1 cellular context compared by ENCODE assay signal in the genomic region with DNA sequence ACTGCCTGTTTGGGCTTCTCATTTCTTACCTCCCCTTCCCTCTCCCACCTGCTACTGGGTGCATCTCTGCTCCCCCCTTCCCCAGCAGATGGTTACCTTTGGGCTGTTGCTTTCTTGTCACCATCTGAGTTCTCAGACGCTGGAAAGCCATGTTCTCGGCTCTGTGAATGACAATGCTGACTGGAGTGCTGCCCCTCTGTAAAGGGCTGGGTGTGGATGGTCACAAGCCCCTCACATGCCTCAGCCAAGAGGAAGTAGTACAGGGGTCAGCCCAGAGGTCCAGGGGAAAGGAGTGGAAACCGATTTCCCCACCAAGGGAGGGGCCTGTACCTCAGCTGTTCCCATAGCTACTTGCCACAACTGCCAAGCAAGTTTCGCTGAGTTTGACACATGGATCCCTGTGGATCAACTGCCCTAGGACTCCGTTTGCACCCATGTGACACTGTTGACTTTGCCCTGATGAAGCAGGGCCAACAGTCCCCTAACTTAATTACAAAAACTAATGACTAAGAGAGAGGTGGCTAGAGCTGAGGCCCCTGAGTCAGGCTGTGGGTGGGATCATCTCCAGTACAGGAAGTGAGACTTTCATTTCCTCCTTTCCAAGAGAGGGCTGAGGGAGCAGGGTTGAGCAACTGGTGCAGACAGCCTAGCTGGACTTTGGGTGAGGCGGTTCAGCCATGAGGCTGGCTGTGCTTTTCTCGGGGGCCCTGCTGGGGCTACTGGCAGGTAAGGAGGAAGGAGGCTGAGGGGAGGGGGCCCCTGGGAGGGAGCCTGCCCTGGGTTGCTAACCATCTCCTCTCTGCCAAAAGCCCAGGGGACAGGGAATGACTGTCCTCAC.
TF ChIP-seq lines count a peak whose summit lies in the region.

A gene with protein sequence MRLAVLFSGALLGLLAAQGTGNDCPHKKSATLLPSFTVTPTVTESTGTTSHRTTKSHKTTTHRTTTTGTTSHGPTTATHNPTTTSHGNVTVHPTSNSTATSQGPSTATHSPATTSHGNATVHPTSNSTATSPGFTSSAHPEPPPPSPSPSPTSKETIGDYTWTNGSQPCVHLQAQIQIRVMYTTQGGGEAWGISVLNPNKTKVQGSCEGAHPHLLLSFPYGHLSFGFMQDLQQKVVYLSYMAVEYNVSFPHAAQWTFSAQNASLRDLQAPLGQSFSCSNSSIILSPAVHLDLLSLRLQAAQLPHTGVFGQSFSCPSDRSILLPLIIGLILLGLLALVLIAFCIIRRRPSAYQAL (plus strand): TSS at position 638 of the 838 bp plus-strand sequence. CDS start 40 bp downstream, at position 678.

TF ChIP-seq in HepG2, 621 proteins besides CTCF, POLR2A, EP300 and RAD21 (continued from another document and continues in another):
- TF ChIP-seq, protein P1, sequence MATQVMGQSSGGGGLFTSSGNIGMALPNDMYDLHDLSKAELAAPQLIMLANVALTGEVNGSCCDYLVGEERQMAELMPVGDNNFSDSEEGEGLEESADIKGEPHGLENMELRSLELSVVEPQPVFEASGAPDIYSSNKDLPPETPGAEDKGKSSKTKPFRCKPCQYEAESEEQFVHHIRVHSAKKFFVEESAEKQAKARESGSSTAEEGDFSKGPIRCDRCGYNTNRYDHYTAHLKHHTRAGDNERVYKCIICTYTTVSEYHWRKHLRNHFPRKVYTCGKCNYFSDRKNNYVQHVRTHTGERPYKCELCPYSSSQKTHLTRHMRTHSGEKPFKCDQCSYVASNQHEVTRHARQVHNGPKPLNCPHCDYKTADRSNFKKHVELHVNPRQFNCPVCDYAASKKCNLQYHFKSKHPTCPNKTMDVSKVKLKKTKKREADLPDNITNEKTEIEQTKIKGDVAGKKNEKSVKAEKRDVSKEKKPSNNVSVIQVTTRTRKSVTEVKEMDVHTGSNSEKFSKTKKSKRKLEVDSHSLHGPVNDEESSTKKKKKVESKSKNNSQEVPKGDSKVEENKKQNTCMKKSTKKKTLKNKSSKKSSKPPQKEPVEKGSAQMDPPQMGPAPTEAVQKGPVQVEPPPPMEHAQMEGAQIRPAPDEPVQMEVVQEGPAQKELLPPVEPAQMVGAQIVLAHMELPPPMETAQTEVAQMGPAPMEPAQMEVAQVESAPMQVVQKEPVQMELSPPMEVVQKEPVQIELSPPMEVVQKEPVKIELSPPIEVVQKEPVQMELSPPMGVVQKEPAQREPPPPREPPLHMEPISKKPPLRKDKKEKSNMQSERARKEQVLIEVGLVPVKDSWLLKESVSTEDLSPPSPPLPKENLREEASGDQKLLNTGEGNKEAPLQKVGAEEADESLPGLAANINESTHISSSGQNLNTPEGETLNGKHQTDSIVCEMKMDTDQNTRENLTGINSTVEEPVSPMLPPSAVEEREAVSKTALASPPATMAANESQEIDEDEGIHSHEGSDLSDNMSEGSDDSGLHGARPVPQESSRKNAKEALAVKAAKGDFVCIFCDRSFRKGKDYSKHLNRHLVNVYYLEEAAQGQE (IDR thresholded peaks at IDR 0.05; ENCODE audit: borderline replicate concordance in 1 of 2, low read depth in 1 of 2, low read length in 2 of 2) = peak in 1 of 2 experiments; percentile 5; a peak in 1 of 4 replicates
- TF ChIP-seq, protein P2, sequence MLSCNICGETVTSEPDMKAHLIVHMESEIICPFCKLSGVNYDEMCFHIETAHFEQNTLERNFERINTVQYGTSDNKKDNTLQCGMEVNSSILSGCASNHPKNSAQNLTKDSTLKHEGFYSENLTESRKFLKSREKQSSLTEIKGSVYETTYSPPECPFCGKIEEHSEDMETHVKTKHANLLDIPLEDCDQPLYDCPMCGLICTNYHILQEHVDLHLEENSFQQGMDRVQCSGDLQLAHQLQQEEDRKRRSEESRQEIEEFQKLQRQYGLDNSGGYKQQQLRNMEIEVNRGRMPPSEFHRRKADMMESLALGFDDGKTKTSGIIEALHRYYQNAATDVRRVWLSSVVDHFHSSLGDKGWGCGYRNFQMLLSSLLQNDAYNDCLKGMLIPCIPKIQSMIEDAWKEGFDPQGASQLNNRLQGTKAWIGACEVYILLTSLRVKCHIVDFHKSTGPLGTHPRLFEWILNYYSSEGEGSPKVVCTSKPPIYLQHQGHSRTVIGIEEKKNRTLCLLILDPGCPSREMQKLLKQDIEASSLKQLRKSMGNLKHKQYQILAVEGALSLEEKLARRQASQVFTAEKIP (CRISPR knock-in tag; IDR thresholded peaks at IDR 0.05; ENCODE audit: borderline replicate concordance) = no peak
- TF ChIP-seq ZNF878 (CRISPR knock-in tag; IDR thresholded peaks at IDR 0.05) = peak; percentile 88; the same call in 1 of the 2 replicates
- peak; percentile 98 for TF ChIP-seq MXI1 (IDR thresholded peaks at IDR 0.05; ENCODE audit: borderline replicate concordance, low read depth, low read length)
- TF ChIP-seq NPAS2 (CRISPR knock-in tag; IDR thresholded peaks at IDR 0.05; ENCODE audit: borderline replicate concordance) = no peak
- no peak for TF ChIP-seq MATR3 (CRISPR knock-in tag; IDR thresholded peaks at IDR 0.05)
- TF ChIP-seq ZNF468 (CRISPR knock-in tag; IDR thresholded peaks at IDR 0.05) = no peak
- TF ChIP-seq ZNF589 (CRISPR knock-in tag; conservative IDR thresholded peaks at IDR 0.05) = peak; percentile 86; the same call in 1 of the 2 replicates
- TF ChIP-seq, protein P3, sequence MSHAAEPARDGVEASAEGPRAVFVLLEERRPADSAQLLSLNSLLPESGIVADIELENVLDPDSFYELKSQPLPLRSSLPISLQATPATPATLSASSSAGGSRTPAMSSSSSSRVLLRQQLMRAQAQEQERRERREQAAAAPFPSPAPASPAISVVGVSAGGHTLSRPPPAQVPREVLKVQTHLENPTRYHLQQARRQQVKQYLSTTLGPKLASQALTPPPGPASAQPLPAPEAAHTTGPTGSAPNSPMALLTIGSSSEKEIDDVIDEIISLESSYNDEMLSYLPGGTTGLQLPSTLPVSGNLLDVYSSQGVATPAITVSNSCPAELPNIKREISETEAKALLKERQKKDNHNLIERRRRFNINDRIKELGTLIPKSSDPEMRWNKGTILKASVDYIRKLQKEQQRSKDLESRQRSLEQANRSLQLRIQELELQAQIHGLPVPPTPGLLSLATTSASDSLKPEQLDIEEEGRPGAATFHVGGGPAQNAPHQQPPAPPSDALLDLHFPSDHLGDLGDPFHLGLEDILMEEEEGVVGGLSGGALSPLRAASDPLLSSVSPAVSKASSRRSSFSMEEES (CRISPR knock-in tag; IDR thresholded peaks at IDR 0.05) = peak; percentile 90
- peak; percentile 67 for TF ChIP-seq REPIN1 (CRISPR knock-in tag; IDR thresholded peaks at IDR 0.05; ENCODE audit: borderline replicate concordance, low read depth)
- TF ChIP-seq, protein P4, sequence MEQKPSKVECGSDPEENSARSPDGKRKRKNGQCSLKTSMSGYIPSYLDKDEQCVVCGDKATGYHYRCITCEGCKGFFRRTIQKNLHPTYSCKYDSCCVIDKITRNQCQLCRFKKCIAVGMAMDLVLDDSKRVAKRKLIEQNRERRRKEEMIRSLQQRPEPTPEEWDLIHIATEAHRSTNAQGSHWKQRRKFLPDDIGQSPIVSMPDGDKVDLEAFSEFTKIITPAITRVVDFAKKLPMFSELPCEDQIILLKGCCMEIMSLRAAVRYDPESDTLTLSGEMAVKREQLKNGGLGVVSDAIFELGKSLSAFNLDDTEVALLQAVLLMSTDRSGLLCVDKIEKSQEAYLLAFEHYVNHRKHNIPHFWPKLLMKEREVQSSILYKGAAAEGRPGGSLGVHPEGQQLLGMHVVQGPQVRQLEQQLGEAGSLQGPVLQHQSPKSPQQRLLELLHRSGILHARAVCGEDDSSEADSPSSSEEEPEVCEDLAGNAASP (CRISPR knock-in tag; IDR thresholded peaks at IDR 0.05; ENCODE audit: borderline replicate concordance) = no peak
- TF ChIP-seq, protein P5, sequence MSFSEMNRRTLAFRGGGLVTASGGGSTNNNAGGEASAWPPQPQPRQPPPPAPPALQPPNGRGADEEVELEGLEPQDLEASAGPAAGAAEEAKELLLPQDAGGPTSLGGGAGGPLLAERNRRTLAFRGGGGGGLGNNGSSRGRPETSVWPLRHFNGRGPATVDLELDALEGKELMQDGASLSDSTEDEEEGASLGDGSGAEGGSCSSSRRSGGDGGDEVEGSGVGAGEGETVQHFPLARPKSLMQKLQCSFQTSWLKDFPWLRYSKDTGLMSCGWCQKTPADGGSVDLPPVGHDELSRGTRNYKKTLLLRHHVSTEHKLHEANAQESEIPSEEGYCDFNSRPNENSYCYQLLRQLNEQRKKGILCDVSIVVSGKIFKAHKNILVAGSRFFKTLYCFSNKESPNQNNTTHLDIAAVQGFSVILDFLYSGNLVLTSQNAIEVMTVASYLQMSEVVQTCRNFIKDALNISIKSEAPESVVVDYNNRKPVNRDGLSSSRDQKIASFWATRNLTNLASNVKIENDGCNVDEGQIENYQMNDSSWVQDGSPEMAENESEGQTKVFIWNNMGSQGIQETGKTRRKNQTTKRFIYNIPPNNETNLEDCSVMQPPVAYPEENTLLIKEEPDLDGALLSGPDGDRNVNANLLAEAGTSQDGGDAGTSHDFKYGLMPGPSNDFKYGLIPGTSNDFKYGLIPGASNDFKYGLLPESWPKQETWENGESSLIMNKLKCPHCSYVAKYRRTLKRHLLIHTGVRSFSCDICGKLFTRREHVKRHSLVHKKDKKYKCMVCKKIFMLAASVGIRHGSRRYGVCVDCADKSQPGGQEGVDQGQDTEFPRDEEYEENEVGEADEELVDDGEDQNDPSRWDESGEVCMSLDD (CRISPR knock-in tag; IDR thresholded peaks at IDR 0.05; ENCODE audit: borderline replicate concordance) = peak; percentile 29; the same call in 1 of the 2 replicates
- TF ChIP-seq HNRNPH1 (optimal IDR thresholded peaks at IDR 0.05; ENCODE audit: low read depth, low read length) = peak; percentile 71
- TF ChIP-seq ZNF883 (CRISPR knock-in tag; IDR thresholded peaks at IDR 0.05; ENCODE audit: not compliant biosample characterization) = peak; percentile 76
- TF ChIP-seq LCORL (IDR thresholded peaks at IDR 0.05) = no peak
- TF ChIP-seq LCORL (CRISPR knock-in tag; IDR thresholded peaks at IDR 0.05) = no peak; the same call in 1 of the 2 replicates
- TF ChIP-seq ZNF614 (CRISPR knock-in tag; IDR thresholded peaks at IDR 0.05; ENCODE audit: borderline replicate concordance) = peak; percentile 77
- TF ChIP-seq ZNF501 (CRISPR knock-in tag; IDR thresholded peaks at IDR 0.05) = peak; percentile 61
- TF ChIP-seq SALL1 (CRISPR knock-in tag; IDR thresholded peaks at IDR 0.05) = peak; percentile 79
- TF ChIP-seq, protein P6, sequence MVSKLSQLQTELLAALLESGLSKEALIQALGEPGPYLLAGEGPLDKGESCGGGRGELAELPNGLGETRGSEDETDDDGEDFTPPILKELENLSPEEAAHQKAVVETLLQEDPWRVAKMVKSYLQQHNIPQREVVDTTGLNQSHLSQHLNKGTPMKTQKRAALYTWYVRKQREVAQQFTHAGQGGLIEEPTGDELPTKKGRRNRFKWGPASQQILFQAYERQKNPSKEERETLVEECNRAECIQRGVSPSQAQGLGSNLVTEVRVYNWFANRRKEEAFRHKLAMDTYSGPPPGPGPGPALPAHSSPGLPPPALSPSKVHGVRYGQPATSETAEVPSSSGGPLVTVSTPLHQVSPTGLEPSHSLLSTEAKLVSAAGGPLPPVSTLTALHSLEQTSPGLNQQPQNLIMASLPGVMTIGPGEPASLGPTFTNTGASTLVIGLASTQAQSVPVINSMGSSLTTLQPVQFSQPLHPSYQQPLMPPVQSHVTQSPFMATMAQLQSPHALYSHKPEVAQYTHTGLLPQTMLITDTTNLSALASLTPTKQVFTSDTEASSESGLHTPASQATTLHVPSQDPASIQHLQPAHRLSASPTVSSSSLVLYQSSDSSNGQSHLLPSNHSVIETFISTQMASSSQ (IDR thresholded peaks at IDR 0.05; ENCODE audit: low read depth) = no peak; the same call in 1 of the 2 replicates
- TF ChIP-seq, protein P6 (CRISPR knock-in tag; IDR thresholded peaks at IDR 0.05; ENCODE audit: borderline replicate concordance) = peak; percentile 28; the same call in 1 of the 2 replicates
- TF ChIP-seq JUNB (CRISPR knock-in tag; IDR thresholded peaks at IDR 0.05; ENCODE audit: borderline replicate concordance) = peak; percentile 46; the same call in 1 of the 2 replicates
- TF ChIP-seq KLF16 (CRISPR knock-in tag; IDR thresholded peaks at IDR 0.05) = peak in 1 of 2 experiments; percentile 28; a peak in 1 of 4 replicates
- peak; percentile 52 for TF ChIP-seq GABPA (IDR thresholded peaks at IDR 0.05; ENCODE audit: low read depth, low read length)
- TF ChIP-seq GABPA (CRISPR knock-in tag; IDR thresholded peaks at IDR 0.05; ENCODE audit: low read depth) = peak; percentile 91
- TF ChIP-seq MEF2D (CRISPR knock-in tag; IDR thresholded peaks at IDR 0.05) = peak; percentile 84
- TF ChIP-seq, protein P7, sequence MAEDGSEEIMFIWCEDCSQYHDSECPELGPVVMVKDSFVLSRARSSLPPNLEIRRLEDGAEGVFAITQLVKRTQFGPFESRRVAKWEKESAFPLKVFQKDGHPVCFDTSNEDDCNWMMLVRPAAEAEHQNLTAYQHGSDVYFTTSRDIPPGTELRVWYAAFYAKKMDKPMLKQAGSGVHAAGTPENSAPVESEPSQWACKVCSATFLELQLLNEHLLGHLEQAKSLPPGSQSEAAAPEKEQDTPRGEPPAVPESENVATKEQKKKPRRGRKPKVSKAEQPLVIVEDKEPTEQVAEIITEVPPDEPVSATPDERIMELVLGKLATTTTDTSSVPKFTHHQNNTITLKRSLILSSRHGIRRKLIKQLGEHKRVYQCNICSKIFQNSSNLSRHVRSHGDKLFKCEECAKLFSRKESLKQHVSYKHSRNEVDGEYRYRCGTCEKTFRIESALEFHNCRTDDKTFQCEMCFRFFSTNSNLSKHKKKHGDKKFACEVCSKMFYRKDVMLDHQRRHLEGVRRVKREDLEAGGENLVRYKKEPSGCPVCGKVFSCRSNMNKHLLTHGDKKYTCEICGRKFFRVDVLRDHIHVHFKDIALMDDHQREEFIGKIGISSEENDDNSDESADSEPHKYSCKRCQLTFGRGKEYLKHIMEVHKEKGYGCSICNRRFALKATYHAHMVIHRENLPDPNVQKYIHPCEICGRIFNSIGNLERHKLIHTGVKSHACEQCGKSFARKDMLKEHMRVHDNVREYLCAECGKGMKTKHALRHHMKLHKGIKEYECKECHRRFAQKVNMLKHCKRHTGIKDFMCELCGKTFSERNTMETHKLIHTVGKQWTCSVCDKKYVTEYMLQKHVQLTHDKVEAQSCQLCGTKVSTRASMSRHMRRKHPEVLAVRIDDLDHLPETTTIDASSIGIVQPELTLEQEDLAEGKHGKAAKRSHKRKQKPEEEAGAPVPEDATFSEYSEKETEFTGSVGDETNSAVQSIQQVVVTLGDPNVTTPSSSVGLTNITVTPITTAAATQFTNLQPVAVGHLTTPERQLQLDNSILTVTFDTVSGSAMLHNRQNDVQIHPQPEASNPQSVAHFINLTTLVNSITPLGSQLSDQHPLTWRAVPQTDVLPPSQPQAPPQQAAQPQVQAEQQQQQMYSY (CRISPR knock-in tag; IDR thresholded peaks at IDR 0.05) = peak; percentile 20; the same call in 1 of the 2 replicates
- no peak for TF ChIP-seq ZNF607 (CRISPR knock-in tag; IDR thresholded peaks at IDR 0.05; ENCODE audit: borderline replicate concordance)
- peak; percentile 9; the same call in 1 of the 2 replicates for TF ChIP-seq ZBTB38 (CRISPR knock-in tag; IDR thresholded peaks at IDR 0.05)
- TF ChIP-seq ZNF605 (CRISPR knock-in tag; IDR thresholded peaks at IDR 0.05) = peak; percentile 88
- TF ChIP-seq KDM5B (CRISPR knock-in tag; IDR thresholded peaks at IDR 0.05; ENCODE audit: borderline replicate concordance) = peak; percentile 65; the same call in 1 of the 2 replicates
